Comparison of ENCODE assay signal across 8 cellular contexts in genomic region chr5:145887976-145888574, GRCh38.
DNase-seq lines count a peak whose midpoint lies in the region; ATAC-seq, FAIRE-seq and TF ChIP-seq lines count a peak whose summit lies in the region.

No MANE protein-coding gene starts in this region.

- peak; percentile 77 for TF ChIP-seq CTCF in LNCAP (IDR thresholded peaks at IDR 0.05)

- peak; percentile 74 for FAIRE-seq in islet of Langerhans (lab: Jason Lieb, UNC)

- ATAC-seq in HG02852 (IDR thresholded peaks at IDR 0.05; ENCODE audit: unreplicated experiment), result no peak
- no peak for ATAC-seq in GM21825 (IDR thresholded peaks at IDR 0.05; ENCODE audit: unreplicated experiment)

- DNase-seq in DMS 273 (lab: John Stamatoyannopoulos, UW; ENCODE audit: unreplicated experiment), result peak; percentile 59
- DNase-seq in DMS 273 treated with DMSO at 0.1 percent for 48 hours (lab: John Stamatoyannopoulos, UW), result no peak
- peak; percentile 61 for DNase-seq in amniotic epithelial cell (ENCODE audit: low read depth)
- no peak for DNase-seq in activated CD8-positive, alpha-beta memory T cell treated with anti-CD3 and anti-CD28 coated beads for 24 hours

Comparison
In these comparisons a context has a peak if more than half of its experiments do, and no peak if none do; other contexts are left out.
1. DNase-seq: peak in DMS 273 (single experiment) and amniotic epithelial cell (single experiment); none in DMS 273 treated with DMSO at 0.1 percent for 48 hours (single experiment) and activated CD8-positive, alpha-beta memory T cell treated with anti-CD3 and anti-CD28 coated beads for 24 hours (single experiment).